2 cellular contexts compared by ENCODE assay signal in the genomic region with DNA sequence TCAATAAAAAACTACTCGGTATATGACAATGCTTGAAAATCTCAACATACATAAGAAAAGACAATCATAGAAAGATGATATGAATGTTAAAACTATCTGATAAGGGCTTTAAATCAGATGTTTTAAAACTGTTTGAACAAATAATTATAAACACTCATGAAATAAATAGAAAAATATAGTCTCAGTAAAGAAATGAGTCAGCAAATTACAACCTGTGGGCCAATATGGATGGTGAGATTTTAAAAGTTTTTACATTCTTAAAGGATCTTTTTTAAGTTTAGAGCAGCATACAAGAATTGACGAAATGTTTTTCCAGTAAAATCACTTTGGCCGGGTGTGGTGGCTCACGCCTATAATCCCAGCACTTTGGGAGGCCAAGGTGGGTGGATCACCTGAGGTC.
TF ChIP-seq lines count a peak whose summit lies in the region.

No MANE protein-coding gene starts in this region.

TF ChIP-seq in HepG2, 621 proteins besides CTCF, POLR2A, EP300 and RAD21:
- TF ChIP-seq MAFK (conservative IDR thresholded peaks at IDR 0.05 in 1 of 2, IDR thresholded peaks at IDR 0.05 in 1 of 2; ENCODE audit: low read length in 2 of 2) = peak in 1 of 2 experiments; percentile 59; a peak in 3 of 4 replicates
- TF ChIP-seq MAFF (IDR thresholded peaks at IDR 0.05; ENCODE audit: low read depth, low read length) = peak; percentile 43; the same call in 1 of the 2 replicates
- TF ChIP-seq, protein P1, sequence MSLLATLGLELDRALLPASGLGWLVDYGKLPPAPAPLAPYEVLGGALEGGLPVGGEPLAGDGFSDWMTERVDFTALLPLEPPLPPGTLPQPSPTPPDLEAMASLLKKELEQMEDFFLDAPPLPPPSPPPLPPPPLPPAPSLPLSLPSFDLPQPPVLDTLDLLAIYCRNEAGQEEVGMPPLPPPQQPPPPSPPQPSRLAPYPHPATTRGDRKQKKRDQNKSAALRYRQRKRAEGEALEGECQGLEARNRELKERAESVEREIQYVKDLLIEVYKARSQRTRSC (CRISPR knock-in tag; IDR thresholded peaks at IDR 0.05; ENCODE audit: low read depth) = no peak

TF ChIP-seq in K562, 482 proteins besides CTCF, POLR2A, EP300 and RAD21:
- TF ChIP-seq MAFG (tag; conservative IDR thresholded peaks at IDR 0.05) (peak; percentile 67), MAFF (IDR thresholded peaks at IDR 0.05; ENCODE audit: low read length) (peak; percentile 53; the same call in 1 of the 2 replicates), MAFK (IDR thresholded peaks at IDR 0.05; ENCODE audit: low read length) (peak; percentile 52; the same call in 1 of the 2 replicates), ZNF316 (IDR thresholded peaks at IDR 0.05) (peak; percentile 86), NFIX (CRISPR knock-in tag; IDR thresholded peaks at IDR 0.05; ENCODE audit: low read depth) (no peak), C11orf30 (IDR thresholded peaks at IDR 0.05; ENCODE audit: low read depth) (peak; percentile 69)
- TF ChIP-seq, protein P2, sequence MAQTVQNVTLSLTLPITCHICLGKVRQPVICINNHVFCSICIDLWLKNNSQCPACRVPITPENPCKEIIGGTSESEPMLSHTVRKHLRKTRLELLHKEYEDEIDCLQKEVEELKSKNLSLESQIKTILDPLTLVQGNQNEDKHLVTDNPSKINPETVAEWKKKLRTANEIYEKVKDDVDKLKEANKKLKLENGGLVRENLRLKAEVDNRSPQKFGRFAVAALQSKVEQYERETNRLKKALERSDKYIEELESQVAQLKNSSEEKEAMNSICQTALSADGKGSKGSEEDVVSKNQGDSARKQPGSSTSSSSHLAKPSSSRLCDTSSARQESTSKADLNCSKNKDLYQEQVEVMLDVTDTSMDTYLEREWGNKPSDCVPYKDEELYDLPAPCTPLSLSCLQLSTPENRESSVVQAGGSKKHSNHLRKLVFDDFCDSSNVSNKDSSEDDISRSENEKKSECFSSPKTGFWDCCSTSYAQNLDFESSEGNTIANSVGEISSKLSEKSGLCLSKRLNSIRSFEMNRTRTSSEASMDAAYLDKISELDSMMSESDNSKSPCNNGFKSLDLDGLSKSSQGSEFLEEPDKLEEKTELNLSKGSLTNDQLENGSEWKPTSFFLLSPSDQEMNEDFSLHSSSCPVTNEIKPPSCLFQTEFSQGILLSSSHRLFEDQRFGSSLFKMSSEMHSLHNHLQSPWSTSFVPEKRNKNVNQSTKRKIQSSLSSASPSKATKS (CRISPR knock-in tag; IDR thresholded peaks at IDR 0.05) = no peak
